Comparison of ENCODE assay signal across 28 cellular contexts in the genomic region with DNA sequence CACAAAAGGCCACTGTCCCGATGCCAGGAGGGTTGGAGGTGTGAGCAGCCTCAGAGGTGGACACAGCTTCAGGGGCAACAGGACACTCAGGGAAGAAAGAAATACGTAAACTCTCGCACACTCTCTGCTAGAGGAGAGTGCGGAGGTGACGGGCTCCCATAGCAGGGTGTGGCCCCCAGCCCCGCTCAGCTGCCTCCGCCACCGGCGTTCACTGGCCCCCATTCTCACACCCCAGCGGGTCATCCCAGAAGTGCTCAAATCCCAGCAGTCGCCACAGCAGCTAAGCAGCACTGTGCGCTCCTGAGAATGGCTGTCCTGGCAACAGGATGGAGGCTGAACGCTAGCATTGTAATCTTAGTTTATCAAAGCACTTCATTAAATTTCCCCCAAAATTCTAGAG.
"Had no signal": no experiment of that assay in that cellular context is flagged by ENCODE, and none has a peak within 500 bp of the region (broad histone marks: within the 10 kb centered on the region; RNA-seq: fewer than 3 reads in every experiment).

No MANE protein-coding gene starts in this region.

- H3K4me1 Mint-ChIP-seq: nephron; stimulated activated memory B cell treated with anti-CD40 and anti-IgM and Interleukin-4, amounts not matched to agents 10 μg/mL and 1 μg/mL and 100 μg/mL, for 72 hours; stimulated activated naive CD8-positive, alpha-beta T cell treated with anti-CD3 and anti-CD28 coated beads, Interleukin-15, amount 100 ng/mL, for 72 hours had no signal

- H3K36me3 Mint-ChIP-seq: naive thymus-derived CD4-positive, alpha-beta T cell; natural killer cell; stimulated activated memory B cell treated with anti-CD40 and anti-IgM and Interleukin-4, amounts not matched to agents 10 μg/mL and 1 μg/mL and 100 μg/mL, for 72 hours had no signal

- H3K4me3 ChIP-seq: pancreas, psoas muscle, right lobe of liver, sigmoid colon, suprapubic skin, testis, tibial artery, transverse colon, upper lobe of left lung, vagina had no signal

- H3K9me3 Mint-ChIP-seq: natural killer cell; nephron; stimulated activated memory B cell treated with anti-CD40 and anti-IgM and Interleukin-4, amounts not matched to agents 10 μg/mL and 1 μg/mL and 100 μg/mL, for 72 hours; stimulated activated naive CD8-positive, alpha-beta T cell treated with anti-CD3 and anti-CD28 coated beads, Interleukin-15, amount 100 ng/mL, for 72 hours had no signal

- H3K4me3 Mint-ChIP-seq: naive thymus-derived CD4-positive, alpha-beta T cell; natural killer cell; nephron; stimulated activated memory B cell treated with anti-CD40 and anti-IgM and Interleukin-4, amounts not matched to agents 10 μg/mL and 1 μg/mL and 100 μg/mL, for 72 hours; stimulated activated naive CD8-positive, alpha-beta T cell treated with anti-CD3 and anti-CD28 coated beads, Interleukin-15, amount 100 ng/mL, for 72 hours had no signal

- FAIRE-seq: pancreas, small intestine, urothelium cell line had no signal

- H3K27ac ChIP-seq: pancreas, psoas muscle, right lobe of liver, sigmoid colon, suprapubic skin, testis, tibial artery, transverse colon, upper lobe of left lung, vagina had no signal

- H3K36me3 ChIP-seq: pancreas, right lobe of liver, sigmoid colon, suprapubic skin, tibial artery, transverse colon, upper lobe of left lung, vagina had no signal

- H3K9me3 ChIP-seq: pancreas, psoas muscle, right lobe of liver, sigmoid colon, suprapubic skin, testis, tibial artery, transverse colon, upper lobe of left lung, vagina had no signal

- H3K27me3 ChIP-seq: pancreas, right lobe of liver, suprapubic skin, testis, transverse colon, vagina had no signal

- H3K4me1 ChIP-seq: pancreas, psoas muscle, right lobe of liver, sigmoid colon, suprapubic skin, testis, tibial artery, transverse colon, upper lobe of left lung, vagina had no signal

- DNase-seq: naive thymus-derived CD4-positive, alpha-beta T cell; natural killer cell; occipital lobe; pancreas; right cardiac atrium; right lobe of liver; sigmoid colon; small intestine; stimulated activated CD4-positive, alpha-beta T cell treated with anti-CD3 and anti-CD28 coated beads, Interleukin-12 subunit alpha, Interleukin-12 subunit beta, amount 100 ng/mL, for 4 hours; stimulated activated CD4-positive, alpha-beta T cell treated with anti-CD3 and anti-CD28 coated beads, Interleukin-1b, Interleukin-23, amount 100 ng/mL, for 48 hours; stimulated activated CD4-positive, alpha-beta T cell treated with anti-CD3 and anti-CD28 coated beads, Interleukin-4, amount 100 ng/mL, for 1 hour; stimulated activated CD4-positive, alpha-beta T cell treated with anti-CD3 and anti-CD28 coated beads, Interleukin-4, amount 100 ng/mL, for 4 hours; stimulated activated CD8-positive, alpha-beta memory T cell treated with anti-CD3 and anti-CD28 coated beads, Interleukin-4, amount 100 ng/mL, for 48 hours; stimulated activated naive CD4-positive, alpha-beta T cell; stimulated activated naive CD8-positive, alpha-beta T cell treated with anti-CD3 and anti-CD28 coated beads, Interleukin-15, amount 100 ng/mL, for 72 hours; stimulated activated naive CD8-positive, alpha-beta T cell treated with anti-CD3 and anti-CD28 coated beads, Interleukin-15, Interleukin-2, amounts not matched to agents 100 U/mL and 50 U/mL, for 24 hours; substantia nigra; testis; tibial artery; transverse colon; upper lobe of left lung had no signal

- H3K27ac Mint-ChIP-seq: naive thymus-derived CD4-positive, alpha-beta T cell; natural killer cell; nephron; progenitor cell of endocrine pancreas; stimulated activated memory B cell treated with anti-CD40 and anti-IgM and Interleukin-4, amounts not matched to agents 10 μg/mL and 1 μg/mL and 100 μg/mL, for 72 hours; stimulated activated naive CD8-positive, alpha-beta T cell treated with anti-CD3 and anti-CD28 coated beads, Interleukin-15, amount 100 ng/mL, for 72 hours had no signal
